10 cellular contexts compared by ENCODE assay signal in the genomic region with DNA sequence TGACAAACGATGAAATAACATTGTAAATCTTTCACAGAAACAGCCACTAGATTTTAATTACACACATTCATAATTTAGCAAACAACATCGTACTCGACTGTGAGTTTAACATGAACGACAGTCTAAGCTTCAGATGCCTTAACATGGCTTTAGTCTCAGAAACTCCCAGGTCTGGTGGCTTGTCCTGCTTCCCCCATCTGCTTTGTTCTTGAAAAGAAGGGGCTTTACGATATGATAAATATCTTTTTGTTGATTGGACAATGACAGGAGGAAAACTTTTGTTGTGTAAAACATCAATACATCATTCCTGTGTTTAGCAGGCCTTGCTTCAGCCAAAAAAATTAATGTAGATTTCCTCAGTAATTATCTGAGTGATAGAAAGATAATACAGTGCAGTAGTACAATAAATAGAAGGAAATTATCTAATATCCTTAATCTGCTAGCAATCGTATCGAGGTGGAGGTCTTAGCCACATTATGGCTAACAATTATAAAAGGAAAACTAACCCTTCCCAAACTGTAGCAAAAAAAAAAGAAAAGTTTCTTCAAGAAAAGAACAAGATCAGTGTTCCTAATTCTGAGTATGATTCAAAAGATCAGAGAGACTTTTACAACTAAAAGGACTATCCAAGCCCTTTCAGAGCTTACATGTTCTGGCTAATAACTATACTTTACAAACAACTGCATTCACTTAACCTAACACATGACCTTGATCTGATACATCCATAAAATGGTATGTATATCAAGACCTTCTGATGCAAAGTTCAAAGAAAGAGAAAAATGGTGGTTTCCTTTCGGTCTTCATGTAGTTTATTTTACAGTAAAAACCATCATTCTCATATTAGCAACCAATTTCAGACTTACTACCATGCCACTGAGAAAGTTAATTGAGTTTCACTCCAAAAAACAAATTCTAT.
DNase-seq lines count a peak whose midpoint lies in the region; ATAC-seq and TF ChIP-seq lines count a peak whose summit lies in the region.
"Had no signal": no experiment of that assay in that cellular context is flagged by ENCODE, and none has a peak within 500 bp of the region (broad histone marks: within the 10 kb centered on the region; RNA-seq: fewer than 3 reads in every experiment).

No MANE protein-coding gene starts in this region.

- H4K20me1 ChIP-seq in H9 (ENCODE audit: control insufficient read depth, insufficient read depth, insufficient read length) (no peaks in the 10 kb centered on the region), hepatocyte (ENCODE audit: insufficient read depth, poor library complexity, severe bottlenecking) (no peaks in the 10 kb centered on the region)

- no peak overlapping the region for H2AFZ ChIP-seq in H9 (ENCODE audit: low read length)
- no peak overlapping the region for H2AFZ ChIP-seq in hepatocyte

- H3T11ph ChIP-seq in H9 (ENCODE audit: low read length) = no peak overlapping the region

- H3K27ac Mint-ChIP-seq in H9 = peak overlapping the region in 1 of 3 experiments; percentile 88; a peak in 3 of 7 replicates
- H3K27ac Mint-ChIP-seq in T-helper 17 cell = peak overlapping the region; percentile 98
- H3K27ac Mint-ChIP-seq: HFFc6 had no signal

- no peak overlapping the region for H2BK5ac ChIP-seq in H9 (ENCODE audit: insufficient read length, low read length)

- H2BK120ac ChIP-seq in H9 (ENCODE audit: low read depth, low read length, poor library complexity, severe bottlenecking) = no peak overlapping the region

- H2BK12ac ChIP-seq in H9 (ENCODE audit: insufficient read length, low read depth, low read length) = no peak overlapping the region

- no peak overlapping the region for H3K14ac ChIP-seq in H9 (ENCODE audit: insufficient read depth, low read length)

- no peaks in the 10 kb centered on the region for H3K27me3 Mint-ChIP-seq in H9 (ENCODE audit: low read depth)
- no peaks in the 10 kb centered on the region for H3K27me3 Mint-ChIP-seq in T-helper 17 cell

- H2BK15ac ChIP-seq in H9 (ENCODE audit: low read depth, low read length) = no peak overlapping the region

- intact Hi-C loops in gastrocnemius medialis (cut with DNase I; ENCODE audit: low total_unique reads) = no loop called here

- H3K9me3 ChIP-seq in H9 (ENCODE audit: control insufficient read depth, low read depth, low read length) (no peaks in the 10 kb centered on the region), T-helper 17 cell (ENCODE audit: control insufficient read depth, low read length, poor library complexity, severe bottlenecking) (no peaks in the 10 kb centered on the region), hepatocyte (ENCODE audit: low read depth) (no peaks in the 10 kb centered on the region), gastrocnemius medialis (no peaks in the 10 kb centered on the region)

- no peak overlapping the region for H3K4me2 ChIP-seq in H9 (ENCODE audit: insufficient read depth, insufficient read length, low read length)
- no peak overlapping the region for H3K4me2 ChIP-seq in hepatocyte

- peaks cover 4% of the 10 kb centered on the region for H3K36me3 ChIP-seq in hepatocyte (replicated peaks; ENCODE audit: insufficient read depth, low read depth)
- H3K36me3 ChIP-seq in gastrocnemius medialis = peaks cover 0 to 27% of the 10 kb centered on the region in 2 donors

- H3K4me3 Mint-ChIP-seq in H9 = peak overlapping the region; percentile 18 to 41; a peak in 3 of 5 replicates
- peak overlapping the region; percentile 36 for H3K4me3 Mint-ChIP-seq in T-helper 17 cell
- H3K4me3 Mint-ChIP-seq: HFFc6 had no signal

- H3K36me3 Mint-ChIP-seq in H9 (ENCODE audit: insufficient read depth in 1 of 3, low read depth in 3 of 3) = peaks cover 0 to 24% (median 20%) of the 10 kb centered on the region in 3 experiments; a peak in 5 of 7 replicates
- H3K36me3 Mint-ChIP-seq in T-helper 17 cell (ENCODE audit: low read depth) = peaks cover 5% of the 10 kb centered on the region

- H3K27me3 ChIP-seq in H9 (ENCODE audit: insufficient read depth, low read length) (no peaks in the 10 kb centered on the region), hepatocyte (no peaks in the 10 kb centered on the region), gastrocnemius medialis (no peaks in the 10 kb centered on the region)

- H3K9me3 Mint-ChIP-seq in H9 = no peaks in the 10 kb centered on the region
- H3K9me3 Mint-ChIP-seq: HFFc6 had no signal

- WGBS in H9 (ENCODE audit: extremely low coverage, insufficient read length, low lambda C conversion rate) = no CpG with 5 or more reads among the region's 8 CpGs
- 65% methylated on average over 8 of the region's 8 CpGs for WGBS in hepatocyte (ENCODE audit: low lambda C conversion rate, missing lambda C conversion rate)

- H3K4me3 ChIP-seq in hepatocyte (no peak overlapping the region), gastrocnemius medialis (no peak overlapping the region)

- no peak overlapping the region for H3K18ac ChIP-seq in H9 (ENCODE audit: insufficient read length, low read depth, low read length)

- H3K9me2 ChIP-seq in hepatocyte (replicated peaks; ENCODE audit: insufficient read depth) = no peaks in the 10 kb centered on the region

- no peak overlapping the region for H2AK5ac ChIP-seq in H9 (ENCODE audit: insufficient read length, low read length)

- peaks cover 31% of the 10 kb centered on the region for H3K4me1 ChIP-seq in H9 (ENCODE audit: insufficient read depth, low read length)
- H3K4me1 ChIP-seq in hepatocyte (ENCODE audit: insufficient read depth) = peaks cover 48% of the 10 kb centered on the region
- peaks cover 41 to 56% of the 10 kb centered on the region in 2 donors for H3K4me1 ChIP-seq in gastrocnemius medialis

- no peak for TF ChIP-seq POLR2A in gastrocnemius medialis (IDR thresholded peaks at IDR 0.05)

- in situ Hi-C loops in gastrocnemius medialis (cut with MboI; ENCODE audit: low sequenced_read_pairs in 4 of 4) = no loop called here

- no peak overlapping the region for H2BK20ac ChIP-seq in H9 (ENCODE audit: low read depth, low read length, poor library complexity, severe bottlenecking)

- DNase-seq in H9 (no peak), T-helper 17 cell (no peak), hepatocyte (ENCODE audit: low spot score) (no peak), gastrocnemius medialis (no peak), iPS-NIHi7 (ENCODE audit: extremely low spot score) (no peak), retina (no peak), HK-2 (ENCODE audit: unreplicated experiment) (no peak), NCI-H748 treated with DMSO at 0.1 percent for 48 hours (lab: John Stamatoyannopoulos, UW) (no peak)
- DNase-seq: HFFc6, RPMI8226 had no signal

- peaks cover 68 to 69% of the 10 kb centered on the region in 2 experiments for H3K4me1 Mint-ChIP-seq in H9
- peaks cover 61% of the 10 kb centered on the region for H3K4me1 Mint-ChIP-seq in T-helper 17 cell

- H3K79me2 ChIP-seq in H9 (ENCODE audit: insufficient read depth, low read length) = no peaks in the 10 kb centered on the region
- peaks cover 73% of the 10 kb centered on the region for H3K79me2 ChIP-seq in hepatocyte

- no peak overlapping the region for H4K8ac ChIP-seq in H9 (replicated peaks; ENCODE audit: insufficient read length, low read depth, low read length)

- no peak overlapping the region for H3K23ac ChIP-seq in H9 (ENCODE audit: insufficient read length, low read depth, low read length)

- H4K5ac ChIP-seq in H9 (ENCODE audit: insufficient read length, low read depth, low read length) = no peak overlapping the region

- no peaks in the 10 kb centered on the region for H3K23me2 ChIP-seq in H9 (ENCODE audit: insufficient read length, low read depth, low read length, poor library complexity, severe bottlenecking)

- H3K27ac ChIP-seq in H9 (ENCODE audit: insufficient read length, low read depth, low read length) = no peak overlapping the region
- peak overlapping the region; percentile 74 for H3K27ac ChIP-seq in hepatocyte
- H3K27ac ChIP-seq in gastrocnemius medialis = peak overlapping the region; percentile 15 to 70 (median 49)

- H4K91ac ChIP-seq in H9 (ENCODE audit: insufficient read length, low read depth, low read length) = no peak overlapping the region

- TF ChIP-seq CTCF in H9 (conservative IDR thresholded peaks at IDR 0.05) = no peak
- no peak for TF ChIP-seq CTCF in hepatocyte (IDR thresholded peaks at IDR 0.05; ENCODE audit: poor library complexity)
- TF ChIP-seq CTCF in gastrocnemius medialis (IDR thresholded peaks at IDR 0.05 in 4 of 5, conservative IDR thresholded peaks at IDR 0.05 in 1 of 5) = no peak

- no peak overlapping the region for H3K56ac ChIP-seq in H9 (ENCODE audit: insufficient read length, low read depth, low read length)

- H3K4ac ChIP-seq in H9 (ENCODE audit: low read depth, low read length) = no peak overlapping the region

- H3K9ac ChIP-seq in H9 (ENCODE audit: extremely low read depth, insufficient read length, low read length) = no peak overlapping the region

- ATAC-seq in T-helper 17 cell (no peak), gastrocnemius medialis (no peak)

- no peaks in the 10 kb centered on the region for H3K79me1 ChIP-seq in H9 (ENCODE audit: insufficient read depth, low read depth, low read length, poor library complexity, severe bottlenecking)
